ENCODE assay signal across 8 cellular contexts in genomic region chr7:15720849-15721471, GRCh38. TPM values are rescaled to one million over a fixed set of nuclear protein-coding genes. Genes with fewer than 3 reads are reported as not detected.
DNase-seq lines count a peak whose midpoint lies in the region; ATAC-seq and TF ChIP-seq lines count a peak whose summit lies in the region.

No MANE protein-coding gene starts in this region.

- H3F3A ChIP-seq in Loucy (ENCODE audit: low read depth) = no peaks in the 10 kb centered on the region

- H3K27me3 ChIP-seq in Loucy (ENCODE audit: insufficient read depth, low read length, poor library complexity, severe bottlenecking) = no peaks in the 10 kb centered on the region

- peak; percentile 95 for TF ChIP-seq CTCF in Loucy (conservative IDR thresholded peaks at IDR 0.05; ENCODE audit: low read length)

- H3K36me3 ChIP-seq in Loucy (ENCODE audit: insufficient read depth, low read length) = no peaks in the 10 kb centered on the region

- H3K4me3 ChIP-seq in Loucy (ENCODE audit: low read length, poor library complexity, severe bottlenecking) = no peak overlapping the region

- H3K9me3 ChIP-seq in Loucy (ENCODE audit: insufficient read depth, low read depth, low read length) = no peaks in the 10 kb centered on the region

- no peak overlapping the region for H3K9ac ChIP-seq in Loucy (ENCODE audit: low read depth, low read length, poor library complexity, severe bottlenecking)

- peaks cover 5% of the 10 kb centered on the region for H3K4me1 ChIP-seq in Loucy (ENCODE audit: insufficient read depth, low read length, poor library complexity, severe bottlenecking)

- DNase-seq in NCI-H510A treated with DMSO at 0.1 percent for 48 hours (lab: John Stamatoyannopoulos, UW) (peak; percentile 37), NCI-H510A (lab: John Stamatoyannopoulos, UW) (no peak), SW 1271 (lab: John Stamatoyannopoulos, UW) (peak; percentile 7 to 58), glomerular endothelial cell (ENCODE audit: extremely low read depth, low read depth, low spot score) (peak; percentile 66), stromal cell of bone marrow (ENCODE audit: low read depth) (peak; percentile 44), HuH-7.5 (ENCODE audit: low spot score) (no peak)

- no peak overlapping the region for H3K4me2 ChIP-seq in Loucy (ENCODE audit: low read depth, low read length, poor library complexity, severe bottlenecking)

- peak overlapping the region; percentile 74; the same call in 1 of the 2 replicates for H2AFZ ChIP-seq in Loucy (ENCODE audit: low read length)

- no peak for ATAC-seq in HG03565 (IDR thresholded peaks at IDR 0.05; ENCODE audit: unreplicated experiment)

- H3K79me2 ChIP-seq in Loucy (ENCODE audit: insufficient read depth, low read length) = no peaks in the 10 kb centered on the region

- no peaks in the 10 kb centered on the region for H3K9me2 ChIP-seq in Loucy (replicated peaks; ENCODE audit: low read depth, low read length)

- no peaks in the 10 kb centered on the region for H4K20me1 ChIP-seq in Loucy (ENCODE audit: insufficient read depth, low read length, poor library complexity, severe bottlenecking)

RNA-seq across cellular contexts. Expression of gene MEOX2, which starts 34.5 kb away (rescaled TPM):
- total RNA-seq in glomerular endothelial cell = 0.68 and 1.3 TPM in 2 replicates

Comparison
In these comparisons a context has a peak if more than half of its experiments do, and no peak if none do; other contexts are left out.
1. DNase-seq: peak in NCI-H510A treated with DMSO at 0.1 percent for 48 hours (single experiment), SW 1271 (2 of 2), glomerular endothelial cell (single experiment) and stromal cell of bone marrow (single experiment); none in NCI-H510A (single experiment) and HuH-7.5 (single experiment).